ENCODE assay signal across 18 cellular contexts in genomic region chr15:61075741-61076140, GRCh38.
A peak's percentile ranks its signal among the peaks of the same experiment; 100 is the strongest.
DNase-seq lines count a peak whose midpoint lies in the region; ATAC-seq and TF ChIP-seq lines count a peak whose summit lies in the region.
"Had no signal": no experiment of that assay in that cellular context is flagged by ENCODE, and none has a peak within 500 bp of the region (broad histone marks: within the 10 kb centered on the region; RNA-seq: fewer than 3 reads in every experiment).

No MANE protein-coding gene starts in this region.

- CTCF ChIA-PET in WTC11 (lab: Charles Lee), result interaction anchor here (1.1 to 1.5 kb wide), 3 partner anchors 24 to 758 kb away, joined by 3 to 5 read pairs (median 3); no protein-coding TSS in a partner anchor

- no peak overlapping the region for H3K4me2 ChIP-seq in trophoblast cell (ENCODE audit: low read length)
- H3K4me2 ChIP-seq: A549 had no signal

- DNase-seq in DMS53 (lab: John Stamatoyannopoulos, UW), result peak; percentile 8
- no peak for DNase-seq in DMS53 treated with DMSO at 0.1 percent for 48 hours (lab: John Stamatoyannopoulos, UW; ENCODE audit: unreplicated experiment)
- no peak for DNase-seq in WTC11 (ENCODE audit: low spot score)
- DNase-seq in endodermal cell, result peak; percentile 53
- DNase-seq in trophoblast cell, result peak; percentile 77 to 85
- DNase-seq in glutamatergic neuron, result no peak
- DNase-seq in glomerular visceral epithelial cell (ENCODE audit: extremely low spot score), result no peak
- DNase-seq: AML-193; Calu3; CD4-positive, alpha-beta T cell; GDM1; HCEC 1CT; KG1 had no signal

- no peak overlapping the region for H4K91ac ChIP-seq in trophoblast cell (ENCODE audit: low read depth, low read length)

- WGBS in endodermal cell (ENCODE audit: insufficient coverage in 1 of 2, insufficient read length in 1 of 2), 2 experiments, result 88 to 100% methylated on average over 3 to 6 of the region's 6 CpGs
- WGBS in trophoblast cell (ENCODE audit: extremely low coverage, insufficient coverage, insufficient read length), result no CpG with 5 or more reads among the region's 6 CpGs

- no peak overlapping the region for H3K4me3 ChIP-seq in endodermal cell (ENCODE audit: low read length)
- no peak overlapping the region for H3K4me3 ChIP-seq in trophoblast cell (ENCODE audit: low read depth, low read length)
- H3K4me3 ChIP-seq: A549 had no signal

- H3K9me3 Mint-ChIP-seq in WTC11 (no peaks in the 10 kb centered on the region), endodermal cell (no peaks in the 10 kb centered on the region), glutamatergic neuron (ENCODE audit: unreplicated experiment) (peaks cover 2% of the 10 kb centered on the region)
- H3K9me3 Mint-ChIP-seq: CD4-positive, alpha-beta T cell had no signal

- H3K9ac ChIP-seq in endodermal cell (ENCODE audit: extremely low read depth, low read length, poor library complexity, severe bottlenecking) (no peak overlapping the region), trophoblast cell (ENCODE audit: low read length) (no peak overlapping the region)

- no peak overlapping the region for H3K18ac ChIP-seq in trophoblast cell (ENCODE audit: low read length)

- no peaks in the 10 kb centered on the region for H3K79me2 ChIP-seq in trophoblast cell (ENCODE audit: control insufficient read depth, insufficient read depth, low read length, poor library complexity)

- ATAC-seq in WTC11 (peak; percentile 71), HG03571 (IDR thresholded peaks at IDR 0.05; ENCODE audit: unreplicated experiment) (no peak)
- ATAC-seq: A549, HepG2 had no signal

- no peak overlapping the region for H4K8ac ChIP-seq in trophoblast cell (ENCODE audit: low read depth, low read length)

- no peaks in the 10 kb centered on the region for H3K36me3 Mint-ChIP-seq in WTC11
- H3K36me3 Mint-ChIP-seq in endodermal cell (ENCODE audit: low read depth), result no peaks in the 10 kb centered on the region
- H3K36me3 Mint-ChIP-seq in glutamatergic neuron (ENCODE audit: unreplicated experiment), result no peaks in the 10 kb centered on the region

- no peak overlapping the region for H2BK5ac ChIP-seq in trophoblast cell (ENCODE audit: low read depth, low read length, poor library complexity)

- no peaks in the 10 kb centered on the region for H3K27me3 Mint-ChIP-seq in WTC11 (ENCODE audit: low read depth)
- H3K27me3 Mint-ChIP-seq in endodermal cell (ENCODE audit: insufficient read depth), result no peaks in the 10 kb centered on the region
- H3K27me3 Mint-ChIP-seq in glutamatergic neuron (ENCODE audit: unreplicated experiment), result peaks cover 4% of the 10 kb centered on the region

- H4K12ac ChIP-seq in trophoblast cell (ENCODE audit: low read depth, low read length), result no peak overlapping the region

- POLR2A ChIA-PET in WTC11 (lab: Charles Lee), result no interaction called here

- H2BK12ac ChIP-seq in trophoblast cell (ENCODE audit: low read length), result no peak overlapping the region

- H3K27me3 ChIP-seq in endodermal cell (ENCODE audit: control insufficient read depth, insufficient read depth, low read length, poor library complexity, severe bottlenecking) (no peaks in the 10 kb centered on the region), trophoblast cell (ENCODE audit: insufficient read depth, low read length) (no peaks in the 10 kb centered on the region)

- TF ChIP-seq CTCF in WTC11 (IDR thresholded peaks at IDR 0.05) (no peak), endodermal cell (conservative IDR thresholded peaks at IDR 0.05) (no peak), glutamatergic neuron (IDR thresholded peaks at IDR 0.05; ENCODE audit: partially characterized antibody, unreplicated experiment) (no peak)

- no peak overlapping the region for H3K27ac ChIP-seq in endodermal cell (ENCODE audit: low read depth, low read length)
- no peak overlapping the region for H3K27ac ChIP-seq in trophoblast cell (ENCODE audit: low read depth, low read length)
- H3K27ac ChIP-seq: 22Rv1, A549, C4-2B had no signal

- H3K27ac Mint-ChIP-seq in WTC11 (peak overlapping the region; percentile 28; the same call in 1 of the 2 replicates), endodermal cell (no peak overlapping the region), glutamatergic neuron (ENCODE audit: unreplicated experiment) (no peak overlapping the region)
- H3K27ac Mint-ChIP-seq: CD4-positive, alpha-beta T cell had no signal

- H2AK5ac ChIP-seq in trophoblast cell (ENCODE audit: low read length), result no peak overlapping the region

- H3K36me3 ChIP-seq in endodermal cell (ENCODE audit: control insufficient read depth, insufficient read depth, low read length) (no peaks in the 10 kb centered on the region), trophoblast cell (ENCODE audit: control insufficient read depth in 1 of 2, insufficient read depth in 2 of 2, low read length in 2 of 2) (no peaks in the 10 kb centered on the region)

- H2BK120ac ChIP-seq in trophoblast cell (ENCODE audit: insufficient read depth, low read length, poor library complexity), result no peak overlapping the region

- H3K14ac ChIP-seq in trophoblast cell (ENCODE audit: low read length), result no peak overlapping the region

- H3K9me3 ChIP-seq in endodermal cell (ENCODE audit: control insufficient read depth, low read length) (no peaks in the 10 kb centered on the region), trophoblast cell (ENCODE audit: insufficient read depth, low read depth, low read length) (no peaks in the 10 kb centered on the region)
- H3K9me3 ChIP-seq: A549 had no signal

- no peak overlapping the region for H3K4ac ChIP-seq in trophoblast cell (ENCODE audit: low read depth, low read length)

- no peaks in the 10 kb centered on the region for H3K4me1 ChIP-seq in endodermal cell (ENCODE audit: control insufficient read depth, insufficient read depth, low read length)
- H3K4me1 ChIP-seq in trophoblast cell (ENCODE audit: control insufficient read depth in 1 of 2, insufficient read depth in 2 of 2, low read length in 2 of 2), result no peaks in the 10 kb centered on the region
- H3K4me1 ChIP-seq: A549 had no signal

- H3K23ac ChIP-seq in trophoblast cell (ENCODE audit: low read length), result no peak overlapping the region

- H3K4me3 Mint-ChIP-seq in WTC11, result no peak overlapping the region
- H3K4me3 Mint-ChIP-seq in endodermal cell, result no peak overlapping the region
- H3K4me3 Mint-ChIP-seq in glutamatergic neuron (ENCODE audit: unreplicated experiment), result no peak overlapping the region
- H3K4me3 Mint-ChIP-seq: CD4-positive, alpha-beta T cell had no signal

- H3K4me1 Mint-ChIP-seq in WTC11, result peaks cover 37% of the 10 kb centered on the region
- H3K4me1 Mint-ChIP-seq in endodermal cell, result peaks cover 19% of the 10 kb centered on the region
- H3K4me1 Mint-ChIP-seq in glutamatergic neuron (ENCODE audit: low read depth, unreplicated experiment), result peaks cover 4% of the 10 kb centered on the region

- no peak overlapping the region for H2AFZ ChIP-seq in trophoblast cell (ENCODE audit: insufficient read depth, low read length, poor library complexity)

- no peaks in the 10 kb centered on the region for H3K79me1 ChIP-seq in trophoblast cell (ENCODE audit: low read length)

TF ChIP-seq in WTC11, 78 proteins besides CTCF, POLR2A, EP300 and RAD21 (continues in another document):
- TF ChIP-seq ATF6 (CRISPR knock-in tag; IDR thresholded peaks at IDR 0.05) (no peak), PREB (CRISPR knock-in tag; IDR thresholded peaks at IDR 0.05; ENCODE audit: borderline replicate concordance) (no peak), ELF4 (CRISPR knock-in tag; IDR thresholded peaks at IDR 0.05; ENCODE audit: low read depth) (no peak), JAZF1 (CRISPR knock-in tag; IDR thresholded peaks at IDR 0.05) (no peak), SP1 (CRISPR knock-in tag; conservative IDR thresholded peaks at IDR 0.05) (no peak), AR (CRISPR knock-in tag; IDR thresholded peaks at IDR 0.05) (no peak)

Comparison
In these comparisons a context has a peak if more than half of its experiments do, and no peak if none do; other contexts are left out.
1. DNase-seq: peak in DMS53 (single experiment), endodermal cell (single experiment) and trophoblast cell (2 of 2); none in DMS53 treated with DMSO at 0.1 percent for 48 hours (single experiment), WTC11 (single experiment), glutamatergic neuron (single experiment) and glomerular visceral epithelial cell (single experiment).